Comparison of ENCODE assay signal across 8 cellular contexts in the genomic region with DNA sequence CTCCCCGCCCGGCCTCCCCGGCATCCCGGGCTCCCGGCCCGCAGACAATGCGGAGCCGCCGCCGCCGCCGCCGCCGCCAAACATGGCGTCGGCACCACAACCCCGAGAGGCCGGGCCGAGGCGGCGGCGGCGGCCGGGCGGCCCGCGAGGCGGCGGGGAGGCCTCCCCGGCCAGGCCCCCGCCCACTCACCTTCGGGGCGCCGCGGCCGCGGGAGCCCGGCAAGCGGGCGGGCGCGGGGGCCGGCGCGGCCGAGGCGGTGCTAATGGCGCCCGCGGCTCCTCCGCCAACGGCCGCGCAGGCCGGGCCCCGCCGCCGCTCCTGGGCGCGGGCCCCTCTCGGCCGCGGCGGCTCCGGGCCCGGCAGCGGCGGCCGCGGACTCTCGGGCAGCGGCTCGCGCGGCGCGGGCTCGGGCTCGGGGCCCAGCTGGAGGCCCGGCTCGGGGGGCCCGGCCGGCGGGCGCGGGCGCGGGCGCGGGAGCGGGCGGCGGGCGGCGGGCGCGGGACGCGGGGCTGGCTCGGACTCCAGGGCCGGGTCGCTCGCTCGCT. TPM values are rescaled to one million over a fixed set of nuclear protein-coding genes. Genes with fewer than 3 reads are reported as not detected.
A peak's percentile ranks its signal among the peaks of the same experiment; 100 is the strongest.
DNase-seq lines count a peak whose midpoint lies in the region; ATAC-seq and TF ChIP-seq lines count a peak whose summit lies in the region.

No MANE protein-coding gene starts in this region.

- H3K4me1 ChIP-seq in OCI-LY3 (ENCODE audit: low read length) (peaks cover 17% of the 10 kb centered on the region), neuronal stem cell (ENCODE audit: control insufficient read depth in 2 of 2, insufficient read depth in 1 of 2, low read depth in 1 of 2, low read length in 2 of 2) (peaks cover 9 to 11% of the 10 kb centered on the region in 2 donors)

- H3K9me3 Mint-ChIP-seq in effector memory CD8-positive, alpha-beta T cell: no peaks in the 10 kb centered on the region

- H3K4me3 ChIP-seq in OCI-LY3 (ENCODE audit: low read length) (peak overlapping the region; percentile 99), neuronal stem cell (ENCODE audit: low read length in 2 of 2) (peak overlapping the region; percentile 63 to 92)

- DNase-seq in DMS 273 (lab: John Stamatoyannopoulos, UW; ENCODE audit: unreplicated experiment) (peak; percentile 49), DMS 273 treated with DMSO at 0.1 percent for 48 hours (lab: John Stamatoyannopoulos, UW) (no peak), neuronal stem cell (ENCODE audit: low spot score) (no peak), NCI-H128 (lab: John Stamatoyannopoulos, UW; ENCODE audit: unreplicated experiment) (no peak)
- DNase-seq in effector memory CD8-positive, alpha-beta T cell: no peak

- no peak overlapping the region for H2BK120ac ChIP-seq in neuronal stem cell (ENCODE audit: low read depth, low read length)

- peak overlapping the region; percentile 89 to 96 for H3K4me3 Mint-ChIP-seq in effector memory CD8-positive, alpha-beta T cell

- H2AFZ ChIP-seq in OCI-LY3 (ENCODE audit: low read depth, low read length) (no peak overlapping the region), neuronal stem cell (ENCODE audit: low read length) (peak overlapping the region; percentile 49)

- H3K9ac ChIP-seq in OCI-LY3 (ENCODE audit: low read length) (peak overlapping the region; percentile 91), neuronal stem cell (ENCODE audit: low read depth, low read length, poor library complexity) (peak overlapping the region; percentile 90)

- H3K27me3 ChIP-seq in OCI-LY3 (ENCODE audit: low read depth, low read length) (no peaks in the 10 kb centered on the region), neuronal stem cell (ENCODE audit: control insufficient read depth in 3 of 3, insufficient read depth in 3 of 3, low read depth in 1 of 3, low read length in 3 of 3) (no peaks in the 10 kb centered on the region)

- WGBS in neuronal stem cell (ENCODE audit: extremely low coverage in 2 of 2, insufficient read length in 2 of 2, insufficient replicate concordance in 1 of 2), 2 donors: no CpG with 5 or more reads among the region's 104 CpGs

- no peak overlapping the region for H3K23ac ChIP-seq in neuronal stem cell (ENCODE audit: low read depth, low read length, poor library complexity)

- H3K4me2 ChIP-seq in OCI-LY3 (ENCODE audit: low read length) (peak overlapping the region; percentile 97), neuronal stem cell (ENCODE audit: insufficient read depth, low read length, poor library complexity, severe bottlenecking) (peak overlapping the region; percentile 82)

- peaks cover 29 to 34% of the 10 kb centered on the region in 2 donors for H3K4me1 Mint-ChIP-seq in effector memory CD8-positive, alpha-beta T cell (ENCODE audit: low read depth in 2 of 2)

- H3K79me2 ChIP-seq in OCI-LY3 (ENCODE audit: low read length): peaks cover 52% of the 10 kb centered on the region

- H3K27ac ChIP-seq in OCI-LY3 (ENCODE audit: low read length) (peak overlapping the region; percentile 47), neuronal stem cell (replicated peaks; ENCODE audit: low read length) (no peak overlapping the region)

- peaks cover 22% of the 10 kb centered on the region for H3K79me1 ChIP-seq in neuronal stem cell (ENCODE audit: low read depth, low read length)

- H3K27me3 Mint-ChIP-seq in effector memory CD8-positive, alpha-beta T cell: no peaks in the 10 kb centered on the region

- H2BK12ac ChIP-seq in neuronal stem cell (ENCODE audit: low read length): no peak overlapping the region

- peak overlapping the region in 1 of 2 donors; percentile 87 for H3K27ac Mint-ChIP-seq in effector memory CD8-positive, alpha-beta T cell

- H3K36me3 ChIP-seq in OCI-LY3 (replicated peaks; ENCODE audit: low read depth, low read length) (peaks cover 16% of the 10 kb centered on the region), neuronal stem cell (replicated peaks in 1 of 2; ENCODE audit: control insufficient read depth in 2 of 2, insufficient read depth in 2 of 2, low read length in 2 of 2) (peaks cover 27 to 35% of the 10 kb centered on the region in 2 donors)

- H4K20me1 ChIP-seq in OCI-LY3 (ENCODE audit: insufficient read depth, low read length): peaks cover 36% of the 10 kb centered on the region

- peak overlapping the region; percentile 23 for H3K14ac ChIP-seq in neuronal stem cell (ENCODE audit: low read length)

- no peak overlapping the region for H4K8ac ChIP-seq in neuronal stem cell (ENCODE audit: low read depth, low read length)

- H3K36me3 Mint-ChIP-seq in effector memory CD8-positive, alpha-beta T cell (ENCODE audit: insufficient read depth): peaks cover 40% of the 10 kb centered on the region

- no peak overlapping the region for H3K4ac ChIP-seq in neuronal stem cell (ENCODE audit: low read length)

- H3K18ac ChIP-seq in neuronal stem cell (ENCODE audit: low read length): peak overlapping the region; percentile 86

- no peak overlapping the region for H2BK5ac ChIP-seq in neuronal stem cell (ENCODE audit: low read length)

- peak overlapping the region; percentile 31 for H2BK15ac ChIP-seq in neuronal stem cell (ENCODE audit: low read length)

- TF ChIP-seq CTCF in OCI-LY3 (IDR thresholded peaks at IDR 0.05; ENCODE audit: low read depth, low read length): no peak

- no peaks in the 10 kb centered on the region; the same call in 1 of the 2 replicates for H3K9me3 ChIP-seq in OCI-LY3 (ENCODE audit: insufficient read depth, low read length)
- H3K9me3 ChIP-seq in neuronal stem cell (replicated peaks in 1 of 2; ENCODE audit: control insufficient read depth in 2 of 2, insufficient read depth in 1 of 2, low read depth in 1 of 2, low read length in 2 of 2): peaks cover 2 to 24% of the 10 kb centered on the region in 2 donors

- ATAC-seq in effector memory CD8-positive, alpha-beta T cell (replicated peaks): peak; percentile 35
- ATAC-seq in HG02970 (IDR thresholded peaks at IDR 0.05; ENCODE audit: low FRiP score, unreplicated experiment) (no peak), HG02642 (IDR thresholded peaks at IDR 0.05; ENCODE audit: poor library complexity, unreplicated experiment) (no peak)

- peak overlapping the region; percentile 98 for H2AK5ac ChIP-seq in neuronal stem cell (ENCODE audit: low read depth, low read length)

- no peak overlapping the region for H4K91ac ChIP-seq in neuronal stem cell (ENCODE audit: low read depth, low read length, poor library complexity)

RNA-seq across cellular contexts. Expression of gene BRD1, which starts 0.3 kb away (rescaled TPM):
- 21.8 TPM for polyA plus RNA-seq in neuronal stem cell (2013, experiment 1 of 2)
- polyA plus RNA-seq in neuronal stem cell (2013, experiment 2 of 2): 22.7 TPM

RNA-seq across cellular contexts. Expression of gene ZBED4, which starts 26.3 kb away (rescaled TPM):
- 22.2 TPM for polyA plus RNA-seq in neuronal stem cell (2013, experiment 1 of 2)
- 22.3 TPM for polyA plus RNA-seq in neuronal stem cell (2013, experiment 2 of 2)
